27 cellular contexts compared by ENCODE assay signal in the genomic region with DNA sequence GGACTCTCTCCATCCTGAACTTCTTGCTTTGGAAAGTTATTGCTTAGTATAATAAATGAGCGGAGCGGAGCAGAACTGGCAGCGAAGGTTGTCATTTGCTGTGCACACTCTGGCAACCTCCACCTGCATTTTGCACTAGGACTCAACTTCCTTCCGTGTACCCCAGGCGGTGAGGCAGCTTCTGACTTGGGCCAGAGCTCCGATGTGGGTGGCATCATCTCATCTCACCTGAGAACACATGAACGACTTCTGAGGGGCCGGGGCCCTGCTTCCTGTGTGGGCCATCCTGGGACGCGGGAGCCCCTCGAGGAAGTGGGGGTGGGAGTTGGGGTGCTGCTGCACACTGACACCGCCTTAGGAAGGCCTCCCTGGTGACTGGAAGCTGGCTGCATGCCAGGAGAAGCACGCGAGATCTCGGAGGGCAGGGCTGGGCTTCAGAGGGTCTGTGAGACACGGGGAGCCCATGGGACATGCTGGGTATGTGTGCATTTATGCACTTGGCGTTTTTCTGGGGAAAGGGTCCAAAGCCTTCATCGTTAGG. TPM values are rescaled to one million over a fixed set of nuclear protein-coding genes. Genes with fewer than 3 reads are reported as not detected.
DNase-seq lines count a peak whose midpoint lies in the region; TF ChIP-seq lines count a peak whose summit lies in the region.
"Had no signal": no experiment of that assay in that cellular context is flagged by ENCODE, and none has a peak within 500 bp of the region (broad histone marks: within the 10 kb centered on the region; RNA-seq: fewer than 3 reads in every experiment).

No MANE protein-coding gene starts in this region.

- 61% methylated on average over 9 of the region's 18 CpGs for WGBS in mammary epithelial cell (ENCODE audit: low coverage, missing lambda C conversion rate)

- CTCF ChIA-PET in mammary epithelial cell (lab: Charles Lee; ENCODE audit: low non-redundant PET): no interaction called here

- H3K79me2 ChIP-seq in mammary epithelial cell (ENCODE audit: insufficient read depth, low read length): no peaks in the 10 kb centered on the region

- in situ Hi-C loops in mammary epithelial cell (cut with MboI; ENCODE audit: low sequenced_read_pairs in 2 of 2): no loop called here

- no peak for TF ChIP-seq POLR2A in breast epithelium (IDR thresholded peaks at IDR 0.05)
- no peak for TF ChIP-seq POLR2A in vagina (IDR thresholded peaks at IDR 0.05)

- peaks cover 0 to 7% of the 10 kb centered on the region in 2 donors for H3K27me3 ChIP-seq in breast epithelium
- no peaks in the 10 kb centered on the region for H3K27me3 ChIP-seq in mammary epithelial cell (ENCODE audit: insufficient read depth, low read length)
- no peaks in the 10 kb centered on the region for H3K27me3 ChIP-seq in vagina
- H3K27me3 ChIP-seq: BE2C had no signal

- no peak overlapping the region for H3K9ac ChIP-seq in mammary epithelial cell (ENCODE audit: insufficient read depth, low read length)

- H3K4me1 ChIP-seq in breast epithelium: no peaks in the 10 kb centered on the region
- H3K4me1 ChIP-seq in mammary epithelial cell (ENCODE audit: insufficient read depth, low read length): no peaks in the 10 kb centered on the region
- no peaks in the 10 kb centered on the region for H3K4me1 ChIP-seq in vagina
- H3K4me1 ChIP-seq: BE2C, esophagus squamous epithelium, foreskin keratinocyte, heart right ventricle, spleen had no signal

- intact Hi-C loops in breast epithelium (cut with DNase I; ENCODE audit: low total_unique reads): no loop called here
- intact Hi-C loops in mammary epithelial cell (cut with micrococcal nuclease): no loop called here
- intact Hi-C loops in vagina (cut with DNase I): no loop called here

- DNase-seq in breast epithelium (ENCODE audit: low spot score in 2 of 2) (peak; percentile 11 to 49), mammary epithelial cell (no peak), coronary artery (ENCODE audit: low spot score) (peak; percentile 64), mesenteric fat pad (ENCODE audit: low spot score) (peak; percentile 87), vagina (ENCODE audit: extremely low spot score in 2 of 2) (peak; percentile 65 to 81), NCI-H510A (lab: John Stamatoyannopoulos, UW) (no peak), medulla oblongata (ENCODE audit: extremely low spot score) (no peak)
- DNase-seq: activated CD8-positive, alpha-beta T cell treated with anti-CD3 and anti-CD28 coated beads, Interleukin-2, amount 10 ng/mL, durations not matched to agents 7 days and 5 days; activated naive CD4-positive, alpha-beta T cell; activated T-cell treated with anti-CD3 and anti-CD28 coated beads, Interleukin-2, amount 50 U/mL, for 4 hours; BE2C; central memory CD4-positive, alpha-beta T cell; esophagus squamous epithelium; foreskin keratinocyte; heart right ventricle; KG1; NCI-H1105; NCI-H187 treated with DMSO at 0.1 percent for 48 hours; NCI-H526; NK-92 treated with Interleukin-12 subunit alpha and Interleukin-12 subunit beta, amount 100 ng/mL, for 24 hours; PC-3; spleen; stimulated activated CD4-positive, alpha-beta T cell treated with anti-CD3 and anti-CD28 coated beads, Interleukin-2, amount 100 ng/mL, for 24 hours had no signal

- H3K4me3 ChIP-seq in breast epithelium (no peak overlapping the region), mammary epithelial cell (replicated peaks in 1 of 3; ENCODE audit: insufficient read depth in 1 of 3, low read depth in 2 of 3, low read length in 3 of 3) (no peak overlapping the region), coronary artery (no peak overlapping the region), vagina (no peak overlapping the region)
- H3K4me3 ChIP-seq: esophagus squamous epithelium, heart right ventricle, SK-N-MC, spleen, thoracic aorta had no signal

- dilution Hi-C loops in mammary epithelial cell (cut with HindIII; ENCODE audit: low sequenced_read_pairs): no loop called here

- no peaks in the 10 kb centered on the region for H4K20me1 ChIP-seq in mammary epithelial cell (ENCODE audit: insufficient read depth, low read length)

- H3K9me3 ChIP-seq in breast epithelium (no peaks in the 10 kb centered on the region), mammary epithelial cell (replicated peaks; ENCODE audit: insufficient read depth, low read length) (peaks cover 17% of the 10 kb centered on the region), vagina (no peaks in the 10 kb centered on the region)
- H3K9me3 ChIP-seq: esophagus squamous epithelium, thoracic aorta had no signal

- no TSS peak for BruUV-seq in mammary epithelial cell (replicated peaks; lab: Mats Ljungman, UMichigan)

- no peak for TF ChIP-seq CTCF in breast epithelium (IDR thresholded peaks at IDR 0.05)
- TF ChIP-seq CTCF in mammary epithelial cell (conservative IDR thresholded peaks at IDR 0.05 in 1 of 2, IDR thresholded peaks at IDR 0.05 in 1 of 2; ENCODE audit: extremely low read depth in 1 of 2, insufficient read depth in 1 of 2, low read depth in 1 of 2, low read length in 2 of 2): no peak
- no peak for TF ChIP-seq CTCF in coronary artery (IDR thresholded peaks at IDR 0.05)
- no peak for TF ChIP-seq CTCF in vagina (IDR thresholded peaks at IDR 0.05)

- H3K27ac ChIP-seq in breast epithelium (no peak overlapping the region), mammary epithelial cell (ENCODE audit: insufficient read depth, low read depth, low read length) (no peak overlapping the region), coronary artery (no peak overlapping the region), vagina (no peak overlapping the region)
- H3K27ac ChIP-seq: esophagus squamous epithelium, foreskin keratinocyte, heart right ventricle, spleen, thoracic aorta had no signal

- H3K36me3 ChIP-seq in breast epithelium (no peaks in the 10 kb centered on the region), mammary epithelial cell (ENCODE audit: insufficient read depth, low read length) (no peaks in the 10 kb centered on the region), vagina (no peaks in the 10 kb centered on the region)
- H3K36me3 ChIP-seq: BE2C, esophagus squamous epithelium, heart right ventricle, spleen, thoracic aorta had no signal

- H3K4me2 ChIP-seq in mammary epithelial cell (ENCODE audit: insufficient read depth, low read depth, low read length): no peak overlapping the region

- H2AFZ ChIP-seq in mammary epithelial cell (ENCODE audit: low read depth, low read length): no peak overlapping the region

RNA-seq across cellular contexts. Expression of a gene that starts 56.5 kb away (rescaled TPM):
- total RNA-seq in breast epithelium (10 to 100 TPM; 12.1 to 17.0 (median 15.4) TPM), mammary epithelial cell (10 to 100 TPM in 1 of 2 donors, 1 to 10 TPM in 1; 7.2 to 22.8 TPM), mesenteric fat pad (84.7 TPM), vagina (36.6 TPM)
- polyA plus RNA-seq in mammary epithelial cell: 1.2 TPM
- 5.4 TPM for polyA minus RNA-seq in mammary epithelial cell
- total RNA-seq: MCF 10A had no signal
- polyA plus RNA-seq: neural cell had no signal

Comparison
In these comparisons a context has a peak if more than half of its experiments do, and no peak if none do; other contexts are left out.
1. DNase-seq: peak in breast epithelium (2 of 2), coronary artery (single experiment), mesenteric fat pad (single experiment) and vagina (2 of 2); none in mammary epithelial cell (single experiment), NCI-H510A (single experiment) and medulla oblongata (single experiment).